Comparison of ENCODE assay signal across 10 cellular contexts in the genomic region with DNA sequence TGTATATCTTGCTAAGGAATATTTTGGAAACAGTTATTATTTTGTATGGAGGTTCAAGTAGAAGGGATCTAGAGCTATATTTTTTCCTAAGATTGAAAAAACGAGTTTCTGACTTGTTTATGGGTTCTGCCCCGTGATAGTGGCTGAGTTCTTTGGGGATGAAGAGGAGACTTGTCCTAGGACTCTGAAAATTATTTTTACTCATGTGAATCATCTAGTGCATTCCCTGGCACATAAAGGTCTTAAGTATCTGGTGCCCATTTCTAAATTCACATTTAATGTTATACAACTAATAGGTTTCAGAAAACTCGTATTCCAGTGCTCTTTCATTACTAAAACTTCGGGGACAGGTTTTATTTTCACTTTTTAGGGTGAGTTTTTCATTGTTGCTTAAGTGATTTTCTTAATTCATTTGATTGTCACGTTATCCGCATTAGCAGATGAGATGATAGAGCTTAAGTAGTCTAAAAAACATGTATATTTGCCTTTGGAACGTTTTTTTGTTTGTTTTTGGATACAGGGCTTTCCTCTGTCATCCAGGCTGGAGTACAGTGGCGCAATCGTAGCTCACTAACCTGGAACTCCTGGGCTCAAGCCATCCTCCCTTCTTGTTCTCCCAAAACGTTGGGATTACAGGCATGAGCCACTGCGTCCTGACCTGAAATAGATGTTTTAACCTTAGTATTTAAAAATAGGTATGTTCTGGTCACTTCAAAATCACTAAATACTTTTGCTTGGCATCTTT. TPM values are rescaled to one million over a fixed set of nuclear protein-coding genes. Genes with fewer than 3 reads are reported as not detected.
DNase-seq lines count a peak whose midpoint lies in the region; ATAC-seq lines count a peak whose summit lies in the region.
"Had no signal": no experiment of that assay in that cellular context is flagged by ENCODE, and none has a peak within 500 bp of the region (broad histone marks: within the 10 kb centered on the region; RNA-seq: fewer than 3 reads in every experiment).

No MANE protein-coding gene starts in this region.

- H3K9me3 Mint-ChIP-seq in activated CD8-positive, alpha-beta memory T cell treated with anti-CD3 and anti-CD28 coated beads, Interleukin-2, amount 10 ng/mL, durations not matched to agents 7 days and 5 days (ENCODE audit: low read depth) = no peaks in the 10 kb centered on the region
- H3K9me3 Mint-ChIP-seq in activated naive CD4-positive, alpha-beta T cell treated with anti-CD3 and anti-CD28 coated beads, Interleukin-2, amount 50 U/mL, for 72 hours = no peaks in the 10 kb centered on the region

- peak overlapping the region; percentile 99 for H3K27ac Mint-ChIP-seq in activated CD8-positive, alpha-beta memory T cell treated with anti-CD3 and anti-CD28 coated beads, Interleukin-2, amount 10 ng/mL, durations not matched to agents 7 days and 5 days
- H3K27ac Mint-ChIP-seq in activated naive CD4-positive, alpha-beta T cell treated with anti-CD3 and anti-CD28 coated beads, Interleukin-2, amount 50 U/mL, for 72 hours = peak overlapping the region; percentile 96 to 99

- CTCF ChIA-PET in activated CD8-positive, alpha-beta memory T cell treated with anti-CD3 and anti-CD28 coated beads, Interleukin-2, amount 10 ng/mL, durations not matched to agents 7 days and 5 days (lab: Charles Lee) = interaction anchor here (0.9 to 2.3 kb wide), 3 partner anchors 47 to 113 kb away, joined by 3 to 12 read pairs (median 3); no protein-coding TSS in a partner anchor

- H3K4me1 ChIP-seq in thymus (ENCODE audit: control insufficient read depth, insufficient read depth, low read length) = peaks cover 25% of the 10 kb centered on the region

- no peaks in the 10 kb centered on the region for H3K27me3 ChIP-seq in thymus (ENCODE audit: control insufficient read depth, insufficient read depth)

- peak overlapping the region; percentile 96 for H3K4me3 Mint-ChIP-seq in activated CD8-positive, alpha-beta memory T cell treated with anti-CD3 and anti-CD28 coated beads, Interleukin-2, amount 10 ng/mL, durations not matched to agents 7 days and 5 days

- no peak overlapping the region for H3K27ac ChIP-seq in thymus (ENCODE audit: low read depth)

- WGBS in thymus = 80% methylated on average over 11 of the region's 11 CpGs

- H3K27me3 Mint-ChIP-seq in activated CD8-positive, alpha-beta memory T cell treated with anti-CD3 and anti-CD28 coated beads, Interleukin-2, amount 10 ng/mL, durations not matched to agents 7 days and 5 days = no peaks in the 10 kb centered on the region

- no peak for ATAC-seq in activated CD8-positive, alpha-beta memory T cell treated with anti-CD3 and anti-CD28 coated beads, Interleukin-2, amount 10 ng/mL, durations not matched to agents 7 days and 5 days
- no peak for ATAC-seq in activated naive CD4-positive, alpha-beta T cell treated with anti-CD3 and anti-CD28 coated beads, Interleukin-2, amount 50 U/mL, for 72 hours
- no peak for ATAC-seq in HG02885 (IDR thresholded peaks at IDR 0.05; ENCODE audit: poor library complexity, unreplicated experiment)

- peaks cover 2% of the 10 kb centered on the region for H3K36me3 ChIP-seq in thymus (ENCODE audit: control insufficient read depth, insufficient read depth)

- H3K9me3 ChIP-seq in iPS-18c (ENCODE audit: control insufficient read depth, insufficient read depth, low read length) = no peaks in the 10 kb centered on the region
- no peaks in the 10 kb centered on the region for H3K9me3 ChIP-seq in thymus (ENCODE audit: control insufficient read depth)

- peaks cover 27% of the 10 kb centered on the region for H3K36me3 Mint-ChIP-seq in activated CD8-positive, alpha-beta memory T cell treated with anti-CD3 and anti-CD28 coated beads, Interleukin-2, amount 10 ng/mL, durations not matched to agents 7 days and 5 days
- peaks cover 34 to 41% of the 10 kb centered on the region in 2 donors for H3K36me3 Mint-ChIP-seq in activated naive CD4-positive, alpha-beta T cell treated with anti-CD3 and anti-CD28 coated beads, Interleukin-2, amount 50 U/mL, for 72 hours

- H3K4me1 Mint-ChIP-seq in activated CD8-positive, alpha-beta memory T cell treated with anti-CD3 and anti-CD28 coated beads, Interleukin-2, amount 10 ng/mL, durations not matched to agents 7 days and 5 days = peaks cover 54% of the 10 kb centered on the region

- H3K4me3 ChIP-seq in iPS-18c (ENCODE audit: insufficient read depth, low read depth, low read length) = peak overlapping the region; percentile 98; the same call in 1 of the 2 replicates
- H3K4me3 ChIP-seq in thymus (ENCODE audit: low read length) = peak overlapping the region; percentile 76

- DNase-seq in activated CD8-positive, alpha-beta memory T cell treated with anti-CD3 and anti-CD28 coated beads, Interleukin-2, amount 10 ng/mL, durations not matched to agents 7 days and 5 days = no peak
- DNase-seq in activated CD8-positive, alpha-beta memory T cell treated with anti-CD3 and anti-CD28 coated beads for 24 hours = no peak
- DNase-seq in activated naive CD4-positive, alpha-beta T cell treated with anti-CD3 and anti-CD28 coated beads, Interleukin-2, amount 50 U/mL, for 72 hours (ENCODE audit: low spot score in 2 of 2) = no peak
- DNase-seq in SW 1271 (lab: John Stamatoyannopoulos, UW) = no peak
- DNase-seq in NK-92 treated with Interleukin-12 subunit alpha and Interleukin-12 subunit beta, amount 100 ng/mL, for 24 hours (lab: John Stamatoyannopoulos, UW) = no peak

RNA-seq across cellular contexts. Expression of gene NFYA, which starts 2.1 kb away (rescaled TPM):
- 10 to 100 TPM; 25.0 to 31.5 TPM for total RNA-seq in activated CD8-positive, alpha-beta memory T cell treated with anti-CD3 and anti-CD28 coated beads, Interleukin-2, amount 10 ng/mL, durations not matched to agents 7 days and 5 days
- 10 to 100 TPM; 27.3 to 31.7 TPM for total RNA-seq in activated naive CD4-positive, alpha-beta T cell treated with anti-CD3 and anti-CD28 coated beads, Interleukin-2, amount 50 U/mL, for 72 hours
- polyA plus RNA-seq in thymus = 19.3 TPM

RNA-seq across cellular contexts. Expression of gene OARD1, which starts 2.7 kb away (rescaled TPM):
- 10 to 100 TPM; 31.7 to 32.4 TPM for total RNA-seq in activated CD8-positive, alpha-beta memory T cell treated with anti-CD3 and anti-CD28 coated beads, Interleukin-2, amount 10 ng/mL, durations not matched to agents 7 days and 5 days
- 10 to 100 TPM; 39.9 to 52.6 TPM for total RNA-seq in activated naive CD4-positive, alpha-beta T cell treated with anti-CD3 and anti-CD28 coated beads, Interleukin-2, amount 50 U/mL, for 72 hours
- polyA plus RNA-seq in thymus = 50.9 TPM

RNA-seq across cellular contexts. Expression of gene APOBEC2, which starts 21.9 kb away (rescaled TPM):
- total RNA-seq in activated CD8-positive, alpha-beta memory T cell treated with anti-CD3 and anti-CD28 coated beads, Interleukin-2, amount 10 ng/mL, durations not matched to agents 7 days and 5 days = not detected
- total RNA-seq in activated naive CD4-positive, alpha-beta T cell treated with anti-CD3 and anti-CD28 coated beads, Interleukin-2, amount 50 U/mL, for 72 hours = not detected
- 7.0 TPM for polyA plus RNA-seq in thymus
- total RNA-seq: Daoy, glomerular endothelial cell had no signal

RNA-seq across cellular contexts. Expression of gene TSPO2, which starts 32.6 kb away (rescaled TPM):
- total RNA-seq in activated CD8-positive, alpha-beta memory T cell treated with anti-CD3 and anti-CD28 coated beads, Interleukin-2, amount 10 ng/mL, durations not matched to agents 7 days and 5 days = not detected
- not detected for total RNA-seq in activated naive CD4-positive, alpha-beta T cell treated with anti-CD3 and anti-CD28 coated beads, Interleukin-2, amount 50 U/mL, for 72 hours
- polyA plus RNA-seq in thymus = 0.09 TPM
- total RNA-seq: Daoy, glomerular endothelial cell had no signal

RNA-seq across cellular contexts. Expression of gene UNC5CL, which starts 35.8 kb away (rescaled TPM):
- total RNA-seq in activated CD8-positive, alpha-beta memory T cell treated with anti-CD3 and anti-CD28 coated beads, Interleukin-2, amount 10 ng/mL, durations not matched to agents 7 days and 5 days = 1 to 10 TPM; 1.3 to 2.5 TPM
- total RNA-seq in activated naive CD4-positive, alpha-beta T cell treated with anti-CD3 and anti-CD28 coated beads, Interleukin-2, amount 50 U/mL, for 72 hours = 1 to 10 TPM; 2.8 to 5.1 TPM
- 5.8 TPM for polyA plus RNA-seq in thymus
- total RNA-seq: glomerular endothelial cell had no signal
